In genomic region chr6:30935018-30935417, GRCh38 we compare ENCODE assay signal across 1 cellular context.
TF ChIP-seq lines count a peak whose summit lies in the region.

No MANE protein-coding gene starts in this region.

TF ChIP-seq in K562, 482 proteins besides CTCF, POLR2A, EP300 and RAD21:
- peak; percentile 74 for TF ChIP-seq NFIC (IDR thresholded peaks at IDR 0.05)
- no peak for TF ChIP-seq CEBPG (CRISPR knock-in tag; IDR thresholded peaks at IDR 0.05)
- TF ChIP-seq CEBPG (tag; conservative IDR thresholded peaks at IDR 0.05 in 1 of 2, IDR thresholded peaks at IDR 0.05 in 1 of 2), result 0 out of 4 replicates have a peak, but pooled peaks of 1 of the 2 experiments have one; percentile 37
- 0 out of 4 replicates have a peak, but pooled peaks of 1 of the 2 experiments have one; percentile 12 for TF ChIP-seq RCOR1 (IDR thresholded peaks at IDR 0.05; ENCODE audit: borderline replicate concordance in 1 of 2, low read depth in 2 of 2, low read length in 2 of 2)
- no peak for TF ChIP-seq HBP1 (CRISPR knock-in tag; IDR thresholded peaks at IDR 0.05)
- TF ChIP-seq CEBPB (tag; IDR thresholded peaks at IDR 0.05), result peak; percentile 81
